Comparison of ENCODE assay signal across 8 cellular contexts in genomic region chr22:29766632-29767288, GRCh38. TPM values are rescaled to one million over a fixed set of nuclear protein-coding genes. Genes with fewer than 3 reads are reported as not detected.
A peak's percentile ranks its signal among the peaks of the same experiment; 100 is the strongest.
DNase-seq lines count a peak whose midpoint lies in the region; ATAC-seq, FAIRE-seq and TF ChIP-seq lines count a peak whose summit lies in the region.

Gene ZMAT5, minus strand, starts transcription at chr22:29767007. Its CDS starts 18,463 bp downstream, at chr22:29748544.

- H3K27me3 ChIP-seq in astrocyte (ENCODE audit: insufficient read depth, low read length), result no peaks in the 10 kb centered on the region
- H3K27me3 ChIP-seq in right cardiac atrium (ENCODE audit: control insufficient read depth, insufficient read depth), result no peaks in the 10 kb centered on the region
- no peaks in the 10 kb centered on the region for H3K27me3 ChIP-seq in uterus

- FAIRE-seq in astrocyte (lab: Jason Lieb, UNC), result no peak

- H3K27ac ChIP-seq in astrocyte (ENCODE audit: low read depth, low read length) (peak within 1 kb of the TSS; percentile 96), right cardiac atrium (ENCODE audit: low read length) (peak within 1 kb of the TSS; percentile 89), uterus (peak within 1 kb of the TSS; percentile 86)

- H4K20me1 ChIP-seq in astrocyte (ENCODE audit: insufficient read depth, low read length), result peaks cover 18% of the 10 kb centered on the region

- intact Hi-C loops in right cardiac atrium (cut with DNase I), result loop anchor here in 1 of 4 donors (10.0 kb wide), 1 partner anchor 238 kb away; no protein-coding TSS in a partner anchor
- intact Hi-C loops in uterus (cut with DNase I; ENCODE audit: low total_unique reads), result no loop called here

- ATAC-seq in GM18502 (IDR thresholded peaks at IDR 0.05; ENCODE audit: poor library complexity, unreplicated experiment) (peak; percentile 83), HG02970 (IDR thresholded peaks at IDR 0.05; ENCODE audit: low FRiP score, unreplicated experiment) (peak; percentile 84), right cardiac atrium (peak; percentile 99)

- H3K4me3 Mint-ChIP-seq in astrocyte (ENCODE audit: unreplicated experiment), result peak within 1 kb of the TSS; percentile 99

- TF ChIP-seq CTCF in astrocyte (IDR thresholded peaks at IDR 0.05; ENCODE audit: insufficient read depth, low read depth, low read length) (no peak), uterus (IDR thresholded peaks at IDR 0.05) (peak in 1 of 4 experiments; percentile 16)

- no peaks in the 10 kb centered on the region for H3K9me3 Mint-ChIP-seq in astrocyte (ENCODE audit: unreplicated experiment)

- H3K4me3 ChIP-seq in astrocyte (ENCODE audit: insufficient read depth, low read depth, low read length) (peak within 1 kb of the TSS; percentile 97), right cardiac atrium (ENCODE audit: low read length) (peak within 1 kb of the TSS; percentile 73), uterus (peak within 1 kb of the TSS; percentile 91 to 94)

- peaks cover 17% of the 10 kb centered on the region for H3K4me1 ChIP-seq in astrocyte (ENCODE audit: insufficient read depth, low read length)
- H3K4me1 ChIP-seq in right cardiac atrium (ENCODE audit: control insufficient read depth, insufficient read depth, low read length), result peaks cover 9% of the 10 kb centered on the region
- H3K4me1 ChIP-seq in uterus, result peaks cover 7 to 11% of the 10 kb centered on the region in 2 donors

- H3K4me2 ChIP-seq in astrocyte (ENCODE audit: low read length), result peak within 1 kb of the TSS; percentile 95

- H3K4me1 Mint-ChIP-seq in astrocyte (ENCODE audit: low read depth, unreplicated experiment), result peaks cover 11% of the 10 kb centered on the region

- peaks cover 3% of the 10 kb centered on the region for H3K36me3 Mint-ChIP-seq in astrocyte (ENCODE audit: low read depth, unreplicated experiment)

- no peaks in the 10 kb centered on the region for H3K9me3 ChIP-seq in astrocyte (ENCODE audit: insufficient read depth, low read depth, low read length)
- no peaks in the 10 kb centered on the region for H3K9me3 ChIP-seq in right cardiac atrium (ENCODE audit: control insufficient read depth, low read length)
- no peaks in the 10 kb centered on the region for H3K9me3 ChIP-seq in uterus

- H3K27ac Mint-ChIP-seq in astrocyte (ENCODE audit: unreplicated experiment), result peak within 1 kb of the TSS; percentile 99

- WGBS in right cardiac atrium, result under 1% methylated on average over 33 of the region's 33 CpGs

- peaks cover 35% of the 10 kb centered on the region for H3K79me2 ChIP-seq in astrocyte (ENCODE audit: insufficient read depth, low read length)

- DNase-seq in NCI-H2029 (lab: John Stamatoyannopoulos, UW) (peak; percentile 92), T-helper 22 cell (ENCODE audit: low read depth) (peak; percentile 90), astrocyte (ENCODE audit: low read depth) (peak; percentile 93), right cardiac atrium (peak; percentile 95 to 98 (median 96)), pulmonary artery endothelial cell (ENCODE audit: low read depth, low spot score) (peak; percentile 81), uterus (peak; percentile 90 to 95)

- no peaks in the 10 kb centered on the region for H3K27me3 Mint-ChIP-seq in astrocyte (ENCODE audit: low read depth, unreplicated experiment)

- peak within 1 kb of the TSS; percentile 100 for H2AFZ ChIP-seq in astrocyte (ENCODE audit: low read depth, low read length)

- TF ChIP-seq POLR2A in uterus (IDR thresholded peaks at IDR 0.05), result peak; percentile 56 to 76

- peaks cover 17% of the 10 kb centered on the region for H3K36me3 ChIP-seq in astrocyte (ENCODE audit: insufficient read depth, low read length)
- no peaks in the 10 kb centered on the region for H3K36me3 ChIP-seq in uterus

- H3K9ac ChIP-seq in astrocyte (ENCODE audit: low read length), result peak within 1 kb of the TSS; percentile 97

RNA-seq across cellular contexts. Expression of gene ZMAT5, which starts in this region (rescaled TPM):
- total RNA-seq in astrocyte (24.4 and 24.8 TPM in 2 replicates), right cardiac atrium (10 to 100 TPM; 21.2 to 28.6 (median 23.8) TPM), pulmonary artery endothelial cell (19.1 and 19.7 TPM in 2 replicates), uterus (10 to 100 TPM; 12.0 to 47.4 (median 23.4) TPM)
- 34.0 TPM for polyA plus RNA-seq in right cardiac atrium

Comparison
In these comparisons a context has a peak if more than half of its experiments do, and no peak if none do; other contexts are left out.
1. Peak in every context shown above with its lines: DNase-seq, ATAC-seq, H3K4me3 ChIP-seq and H3K27ac ChIP-seq.